Comparison of ENCODE assay signal across 8 cellular contexts in the genomic region with DNA sequence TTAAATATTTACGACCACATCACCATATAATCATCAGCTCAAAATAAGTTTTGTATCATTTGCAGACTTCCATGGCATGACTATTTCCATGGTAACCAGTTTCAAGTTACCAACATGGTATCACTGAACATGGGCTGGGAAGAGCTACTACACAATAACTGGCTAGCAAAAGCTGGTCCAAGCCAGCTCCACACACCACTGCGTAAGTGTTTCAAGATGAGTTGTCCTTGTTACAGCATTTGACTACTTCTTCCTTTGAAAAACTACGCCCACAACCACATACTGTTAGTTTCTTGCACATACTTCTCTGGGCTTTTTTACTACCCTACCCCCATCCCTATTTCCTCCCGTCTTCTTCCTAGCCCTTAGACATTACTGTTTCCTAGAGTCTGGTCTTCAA. TPM values are rescaled to one million over a fixed set of nuclear protein-coding genes. Genes with fewer than 3 reads are reported as not detected.
DNase-seq lines count a peak whose midpoint lies in the region; ATAC-seq and TF ChIP-seq lines count a peak whose summit lies in the region.

No MANE protein-coding gene starts in this region.

- peaks cover 82% of the 10 kb centered on the region for H3K36me3 Mint-ChIP-seq in MCF 10A (ENCODE audit: insufficient read depth, unreplicated experiment)
- H3K36me3 Mint-ChIP-seq in activated naive CD4-positive, alpha-beta T cell treated with anti-CD3 and anti-CD28 coated beads, Interleukin-2, amount 50 U/mL, for 72 hours = peaks cover 47 to 52% of the 10 kb centered on the region in 2 donors

- intact Hi-C loops in MCF 10A (cut with micrococcal nuclease) (no loop called here), mammary epithelial cell (cut with micrococcal nuclease) (no loop called here), OCI-LY7 (cut with micrococcal nuclease; ENCODE audit: unreplicated experiment) (no loop called here), body of pancreas (cut with DNase I) (loop anchor here (10.0 kb wide), 1 partner anchor 189 kb away; no protein-coding TSS in a partner anchor)

- peak; percentile 96 for ATAC-seq in HG03095 (IDR thresholded peaks at IDR 0.05; ENCODE audit: unreplicated experiment)
- peak; percentile 93 to 95 for ATAC-seq in activated naive CD4-positive, alpha-beta T cell treated with anti-CD3 and anti-CD28 coated beads, Interleukin-2, amount 50 U/mL, for 72 hours
- no peak for ATAC-seq in body of pancreas

- 96% methylated on average over 4 of the region's 4 CpGs for WGBS in mammary epithelial cell (ENCODE audit: low coverage, missing lambda C conversion rate)
- 73 to 93% methylated on average over 4 of the region's 4 CpGs for WGBS in body of pancreas, 2 donors

- CTCF ChIA-PET in MCF 10A (lab: Yijun Ruan, JAX) = interaction anchor here (0.6 to 1.0 kb wide), 3 partner anchors 9 to 63 kb away, joined by 3 to 4 read pairs (median 3); partner anchors contain the start of gene CD164
- CTCF ChIA-PET in mammary epithelial cell (lab: Charles Lee; ENCODE audit: low non-redundant PET) = no interaction called here
- CTCF ChIA-PET in OCI-LY7 (lab: Charles Lee; ENCODE audit: unreplicated experiment) = no interaction called here

- no peak for TF ChIP-seq POLR2A in body of pancreas (IDR thresholded peaks at IDR 0.05)

- H3K9me2 ChIP-seq in OCI-LY7 (ENCODE audit: insufficient read depth, low read length) = no peaks in the 10 kb centered on the region

- H3K27me3 ChIP-seq in mammary epithelial cell (ENCODE audit: insufficient read depth, low read length) (no peaks in the 10 kb centered on the region), subcutaneous abdominal adipose tissue (ENCODE audit: control insufficient read depth in 5 of 5, insufficient read depth in 4 of 5, low read length in 5 of 5) (no peaks in the 10 kb centered on the region), body of pancreas (no peaks in the 10 kb centered on the region)

- BruUV-seq in MCF 10A (replicated peaks; lab: Mats Ljungman, UMichigan) = no TSS peak
- BruUV-seq in mammary epithelial cell (replicated peaks; lab: Mats Ljungman, UMichigan) = no TSS peak
- BruUV-seq in OCI-LY7 (replicated peaks; lab: Mats Ljungman, UMichigan) = no TSS peak

- peaks cover 31% of the 10 kb centered on the region for H3K4me1 Mint-ChIP-seq in MCF 10A (ENCODE audit: insufficient read depth, unreplicated experiment)

- H3K9me3 Mint-ChIP-seq in MCF 10A (ENCODE audit: unreplicated experiment) = peaks cover 7% of the 10 kb centered on the region
- no peaks in the 10 kb centered on the region for H3K9me3 Mint-ChIP-seq in activated naive CD4-positive, alpha-beta T cell treated with anti-CD3 and anti-CD28 coated beads, Interleukin-2, amount 50 U/mL, for 72 hours

- H3K4me3 ChIP-seq in mammary epithelial cell (replicated peaks in 1 of 3; ENCODE audit: insufficient read depth in 1 of 3, low read depth in 2 of 3, low read length in 3 of 3) = no peak overlapping the region
- no peak overlapping the region for H3K4me3 ChIP-seq in subcutaneous abdominal adipose tissue (ENCODE audit: low read depth in 1 of 5, low read length in 5 of 5)
- no peak overlapping the region for H3K4me3 ChIP-seq in OCI-LY7 (ENCODE audit: low read depth, low read length, poor library complexity, severe bottlenecking)
- no peak overlapping the region for H3K4me3 ChIP-seq in body of pancreas

- dilution Hi-C loops in mammary epithelial cell (cut with HindIII; ENCODE audit: low sequenced_read_pairs) = no loop called here

- no peaks in the 10 kb centered on the region for H3K9me3 ChIP-seq in mammary epithelial cell (replicated peaks; ENCODE audit: insufficient read depth, low read length)
- no peaks in the 10 kb centered on the region for H3K9me3 ChIP-seq in subcutaneous abdominal adipose tissue (ENCODE audit: control insufficient read depth in 5 of 5, low read length in 5 of 5)
- H3K9me3 ChIP-seq in OCI-LY7 (ENCODE audit: low read length) = no peaks in the 10 kb centered on the region
- no peaks in the 10 kb centered on the region for H3K9me3 ChIP-seq in body of pancreas

- H2AFZ ChIP-seq in mammary epithelial cell (ENCODE audit: low read depth, low read length) = no peak overlapping the region
- H2AFZ ChIP-seq in OCI-LY7 (ENCODE audit: low read length) = no peak overlapping the region

- H3K79me2 ChIP-seq in mammary epithelial cell (ENCODE audit: insufficient read depth, low read length) (peaks cover 64% of the 10 kb centered on the region), OCI-LY7 (ENCODE audit: insufficient read depth, low read depth, low read length) (peaks cover 13% of the 10 kb centered on the region)

- in situ Hi-C loops in mammary epithelial cell (cut with MboI; ENCODE audit: low sequenced_read_pairs in 2 of 2) = no loop called here

- POLR2A ChIA-PET in MCF 10A (lab: Yijun Ruan, JAX) (interaction anchor here (0.6 to 1.4 kb wide), 3 partner anchors 9 to 1442 kb away, joined by 3 to 5 read pairs (median 4); partner anchors contain the start of gene CD164), OCI-LY7 (lab: Charles Lee) (no interaction called here)

- DNase-seq in MCF 10A (ENCODE audit: unreplicated experiment) (no peak), mammary epithelial cell (no peak), OCI-LY7 (ENCODE audit: low spot score) (no peak), body of pancreas (no peak), caudate nucleus (lab: John Stamatoyannopoulos, UW) (no peak)
- peak in 1 of 2 donors; percentile 58 for DNase-seq in activated naive CD4-positive, alpha-beta T cell treated with anti-CD3 and anti-CD28 coated beads, Interleukin-2, amount 50 U/mL, for 72 hours (ENCODE audit: low spot score in 2 of 2)

- H3K4me1 ChIP-seq in mammary epithelial cell (ENCODE audit: insufficient read depth, low read length) (peaks cover 6% of the 10 kb centered on the region), subcutaneous abdominal adipose tissue (ENCODE audit: control insufficient read depth in 5 of 5, insufficient read depth in 5 of 5, low read length in 5 of 5) (peaks cover 0 to 70% (median 29%) of the 10 kb centered on the region in 5 donors), OCI-LY7 (ENCODE audit: insufficient read depth, low read length, poor library complexity, severe bottlenecking) (no peaks in the 10 kb centered on the region), body of pancreas (peaks cover 33% of the 10 kb centered on the region)

- peak overlapping the region; percentile 77 for H3K27ac Mint-ChIP-seq in MCF 10A (ENCODE audit: low read depth, unreplicated experiment)
- peak overlapping the region; percentile 92 to 99 for H3K27ac Mint-ChIP-seq in activated naive CD4-positive, alpha-beta T cell treated with anti-CD3 and anti-CD28 coated beads, Interleukin-2, amount 50 U/mL, for 72 hours

- no peak overlapping the region for H3K9ac ChIP-seq in mammary epithelial cell (ENCODE audit: insufficient read depth, low read length)
- no peak overlapping the region for H3K9ac ChIP-seq in subcutaneous abdominal adipose tissue (ENCODE audit: low read length in 5 of 5)

- no peaks in the 10 kb centered on the region for H4K20me1 ChIP-seq in mammary epithelial cell (ENCODE audit: insufficient read depth, low read length)
- H4K20me1 ChIP-seq in OCI-LY7 (ENCODE audit: insufficient read depth, low read length) = peaks cover 9% of the 10 kb centered on the region; the same call in 1 of the 2 replicates

- no peak overlapping the region for H3K4me2 ChIP-seq in mammary epithelial cell (ENCODE audit: insufficient read depth, low read depth, low read length)
- H3K4me2 ChIP-seq in OCI-LY7 (ENCODE audit: low read length) = no peak overlapping the region

- H3K27me3 Mint-ChIP-seq in MCF 10A (ENCODE audit: insufficient read depth, unreplicated experiment) = no peaks in the 10 kb centered on the region

- H3K4me3 Mint-ChIP-seq in MCF 10A (ENCODE audit: unreplicated experiment) = no peak overlapping the region

- TF ChIP-seq CTCF in MCF 10A (IDR thresholded peaks at IDR 0.05; ENCODE audit: unreplicated experiment) (no peak), mammary epithelial cell (conservative IDR thresholded peaks at IDR 0.05 in 1 of 2, IDR thresholded peaks at IDR 0.05 in 1 of 2; ENCODE audit: extremely low read depth in 1 of 2, insufficient read depth in 1 of 2, low read depth in 1 of 2, low read length in 2 of 2) (no peak), OCI-LY7 (conservative IDR thresholded peaks at IDR 0.05; ENCODE audit: low read length) (no peak), body of pancreas (IDR thresholded peaks at IDR 0.05) (no peak)

- H3K27ac ChIP-seq in mammary epithelial cell (ENCODE audit: insufficient read depth, low read depth, low read length) = no peak overlapping the region
- peak overlapping the region; percentile 70 for H3K27ac ChIP-seq in subcutaneous abdominal adipose tissue (ENCODE audit: low read depth, low read length)
- H3K27ac ChIP-seq in OCI-LY7 (ENCODE audit: low read depth, low read length, poor library complexity, severe bottlenecking) = no peak overlapping the region
- no peak overlapping the region for H3K27ac ChIP-seq in body of pancreas
- H3K27ac ChIP-seq in caudate nucleus (ENCODE audit: low read depth, low read length) = no peak overlapping the region

- H3K36me3 ChIP-seq in mammary epithelial cell (ENCODE audit: insufficient read depth, low read length) (peaks cover 51% of the 10 kb centered on the region), subcutaneous abdominal adipose tissue (ENCODE audit: control insufficient read depth in 5 of 5, insufficient read depth in 5 of 5, low read length in 5 of 5) (peaks cover 59 to 83% (median 77%) of the 10 kb centered on the region in 5 donors), OCI-LY7 (ENCODE audit: insufficient read depth, low read length) (peaks cover 96% of the 10 kb centered on the region), body of pancreas (replicated peaks in 1 of 2; ENCODE audit: insufficient read depth in 1 of 2, low read depth in 2 of 2) (peaks cover 9 to 22% of the 10 kb centered on the region in 2 donors)

RNA-seq across cellular contexts. Expression of gene CD164, which starts 8.5 kb away (rescaled TPM):
- total RNA-seq in MCF 10A (2022) (156 and 172 TPM in 2 replicates), mammary epithelial cell (100 to 1,000 TPM; 113 to 145 TPM), OCI-LY7 (2022) (107 and 115 TPM in 2 replicates), body of pancreas (100 to 1,000 TPM in 1 of 2 donors, 10 to 100 TPM in 1; 97.9 to 183 TPM)
- polyA plus RNA-seq in mammary epithelial cell = 94.8 TPM
- 149 TPM for polyA minus RNA-seq in mammary epithelial cell
- 100 to 1,000 TPM; 184 to 186 TPM for total RNA-seq in activated naive CD4-positive, alpha-beta T cell treated with anti-CD3 and anti-CD28 coated beads, Interleukin-2, amount 50 U/mL, for 72 hours
- 36.9 and 48.7 TPM in 2 replicates for total RNA-seq in OCI-LY7 (2014; rRNA removed; shearing (Covaris generic))
